8 cellular contexts compared by ENCODE assay signal in the genomic region with DNA sequence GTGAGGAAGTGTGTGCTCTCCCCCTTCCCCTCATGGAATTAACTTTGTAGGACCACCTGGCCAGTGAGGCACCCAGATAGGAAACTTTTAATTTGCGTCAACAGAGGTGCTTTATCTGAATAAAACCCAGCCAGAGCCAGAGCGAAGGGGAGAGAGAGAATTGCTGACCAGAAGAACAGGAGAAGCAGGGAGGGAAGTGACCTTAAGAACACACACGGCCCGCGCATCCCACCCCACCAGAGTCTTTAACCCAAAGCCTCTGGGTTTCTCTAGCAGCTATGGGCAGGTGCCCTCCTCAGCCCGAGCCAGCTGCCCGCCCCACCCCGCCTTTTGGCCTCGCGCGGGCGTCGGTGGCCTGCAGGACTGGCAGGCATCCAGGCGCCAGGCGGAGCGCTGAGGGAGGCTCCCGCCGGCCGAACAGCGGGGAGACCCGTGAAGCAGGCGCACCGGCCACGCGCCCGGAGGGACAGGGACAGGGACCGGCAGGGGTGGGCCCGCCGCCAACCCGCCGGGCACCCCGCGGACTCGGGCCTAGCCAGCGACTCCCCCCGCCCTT. TPM values are rescaled to one million over a fixed set of nuclear protein-coding genes. Genes with fewer than 3 reads are reported as not detected.
DNase-seq lines count a peak whose midpoint lies in the region; ATAC-seq and TF ChIP-seq lines count a peak whose summit lies in the region.

No MANE protein-coding gene starts in this region.

- no peaks in the 10 kb centered on the region for H3K9me1 ChIP-seq in IMR-90 (ENCODE audit: insufficient read depth, low read length)

- peak overlapping the region; percentile 55 to 93; a peak in 2 of 4 replicates for H4K8ac ChIP-seq in IMR-90 (ENCODE audit: low read depth in 2 of 2, low read length in 2 of 2)

- peak overlapping the region; percentile 94 for H2BK120ac ChIP-seq in IMR-90 (ENCODE audit: low read depth, low read length)

- ATAC-seq in GM21723 (IDR thresholded peaks at IDR 0.05; ENCODE audit: unreplicated experiment) (peak; percentile 37), IMR-90 (ENCODE audit: low read depth) (peak; percentile 65)

- H2BK20ac ChIP-seq in IMR-90 (ENCODE audit: low read depth, low read length) = 0 out of 2 replicates have a peak overlapping the region, but pooled peaks have one; percentile 16

- H3K27ac ChIP-seq in IMR-90 (ENCODE audit: insufficient read depth, low read length) (peak overlapping the region; percentile 94), SJCRH30 (peak overlapping the region; percentile 96)

- POLR2A ChIA-PET in IMR-90 (lab: Charles Lee; ENCODE audit: unreplicated experiment) = interaction anchor here (0.6 to 1.5 kb wide), 2 partner anchors 7 to 13 kb away, joined by 3 to 6 read pairs; no protein-coding TSS in a partner anchor

- no TSS peak for BruUV-seq in IMR-90 (replicated peaks; lab: Mats Ljungman, UMichigan)

- peak overlapping the region; percentile 96 for H3K4ac ChIP-seq in IMR-90 (ENCODE audit: low read depth, low read length)

- WGBS in IMR-90 (ENCODE audit: extremely low coverage in 2 of 2, insufficient read length in 1 of 2), 2 experiments = 2% methylated on average over 15 of the region's 36 CpGs; no CpG with 5 or more reads in 1 of the 2 experiments

- dilution Hi-C loops in IMR-90 (cut with HindIII; ENCODE audit: low sequenced_read_pairs, unreplicated experiment) = no loop called here

- H4K91ac ChIP-seq in IMR-90 (ENCODE audit: insufficient read depth, low read depth, low read length) = peak overlapping the region; percentile 76

- intact Hi-C loops in IMR-90 (cut with micrococcal nuclease) = loop anchor here (1.0 kb wide), 1 partner anchor 48 kb away; no protein-coding TSS in a partner anchor

- H3K14ac ChIP-seq in IMR-90 (replicated peaks; ENCODE audit: low read depth, low read length) = peak overlapping the region; percentile 84; the same call in 1 of the 2 replicates

- H4K5ac ChIP-seq in IMR-90 (ENCODE audit: low read depth, low read length) = peak overlapping the region; percentile 10; the same call in 1 of the 2 replicates

- peak overlapping the region; percentile 92 for H2BK5ac ChIP-seq in IMR-90 (ENCODE audit: low read depth, low read length, poor library complexity, severe bottlenecking)

- H3K4me2 ChIP-seq in IMR-90 (ENCODE audit: low read depth, low read length) = peak overlapping the region; percentile 89

- CTCF ChIA-PET in IMR-90 (lab: Yijun Ruan, JAX) = no interaction called here

- TF ChIP-seq RAD21 in IMR-90 (IDR thresholded peaks at IDR 0.05; ENCODE audit: low read length) = 0 out of 2 replicates have a peak, but pooled peaks have one; percentile 11

- no peaks in the 10 kb centered on the region for H4K20me1 ChIP-seq in IMR-90 (ENCODE audit: insufficient read depth, low read length)

- H2BK15ac ChIP-seq in IMR-90 (ENCODE audit: low read depth, low read length) = peak overlapping the region; percentile 80; the same call in 2 of the 3 replicates

- H3K27me3 ChIP-seq in IMR-90 (ENCODE audit: control insufficient read depth, insufficient read depth, low read length) (no peaks in the 10 kb centered on the region), SJCRH30 (no peaks in the 10 kb centered on the region), iPS-15b (ENCODE audit: control insufficient read depth, insufficient read depth, low read length) (peaks cover 8% of the 10 kb centered on the region)

- peaks cover 12 to 28% of the 10 kb centered on the region in 2 experiments; a peak in 3 of 4 replicates for H3K79me1 ChIP-seq in IMR-90 (ENCODE audit: low read depth in 1 of 2, low read length in 2 of 2)

- 0 out of 2 replicates have a peak overlapping the region, but pooled peaks have one; percentile 1 for H3K18ac ChIP-seq in IMR-90 (ENCODE audit: low read depth, low read length)

- H3K23ac ChIP-seq in IMR-90 (ENCODE audit: low read depth, low read length) = peak overlapping the region; percentile 88

- in situ Hi-C loops in IMR-90 (cut with MboI; ENCODE audit: low sequenced_read_pairs) = no loop called here

- H3K9me3 ChIP-seq in IMR-90 (ENCODE audit: control insufficient read depth, insufficient read depth, low read length) = no peaks in the 10 kb centered on the region
- H3K9me3 ChIP-seq in SJCRH30 (replicated peaks) = no peaks in the 10 kb centered on the region
- H3K9me3 ChIP-seq in iPS-15b (ENCODE audit: control insufficient read depth, insufficient read depth, low read length) = no peaks in the 10 kb centered on the region

- H2AK5ac ChIP-seq in IMR-90 (ENCODE audit: low read depth, low read length) = peak overlapping the region; percentile 67

- TF ChIP-seq CTCF in IMR-90 (conservative IDR thresholded peaks at IDR 0.05; ENCODE audit: low read depth, low read length) = no peak

- peak overlapping the region; percentile 72 for H3K4me3 ChIP-seq in IMR-90 (ENCODE audit: insufficient read depth, low read depth, low read length)
- peak overlapping the region; percentile 96 for H3K4me3 ChIP-seq in SJCRH30
- peak overlapping the region; percentile 63 for H3K4me3 ChIP-seq in iPS-15b (ENCODE audit: low read depth, low read length)

- peak; percentile 56 for DNase-seq in NCI-H82 (lab: John Stamatoyannopoulos, UW)
- no peak for DNase-seq in NCI-H82 treated with DMSO at 0.1 percent for 48 hours (lab: John Stamatoyannopoulos, UW; ENCODE audit: unreplicated experiment)
- peak; percentile 53 for DNase-seq in IMR-90
- peak; percentile 79 to 83 for DNase-seq in SJCRH30
- DNase-seq in brain pericyte (ENCODE audit: low read depth, low spot score) = peak; percentile 25
- DNase-seq in retina = peak; percentile 86

- H3K4me1 ChIP-seq in IMR-90 (ENCODE audit: control insufficient read depth, insufficient read depth, low read length) (no peaks in the 10 kb centered on the region), SJCRH30 (peaks cover 4% of the 10 kb centered on the region; the same call in 1 of the 2 replicates), iPS-15b (ENCODE audit: control insufficient read depth, insufficient read depth, low read length) (no peaks in the 10 kb centered on the region)

- peak overlapping the region; percentile 58; the same call in 1 of the 2 replicates for H3K56ac ChIP-seq in IMR-90 (ENCODE audit: extremely low read depth, insufficient read depth, low read length)

- TF ChIP-seq POLR2A in IMR-90 (IDR thresholded peaks at IDR 0.05; ENCODE audit: low read depth, low read length) = 0 out of 2 replicates have a peak, but pooled peaks have one; percentile 56

- H3K9ac ChIP-seq in IMR-90 (ENCODE audit: low read depth, low read length) (peak overlapping the region; percentile 92), iPS-15b (ENCODE audit: low read depth, low read length) (peak overlapping the region; percentile 61)

- peak overlapping the region; percentile 95 for H2AK9ac ChIP-seq in IMR-90 (replicated peaks; ENCODE audit: low read depth, low read length, poor library complexity)

- H2AFZ ChIP-seq in IMR-90 (replicated peaks; ENCODE audit: low read length, poor library complexity) = peak overlapping the region; percentile 96

- H3K36me3 ChIP-seq in IMR-90 (ENCODE audit: control insufficient read depth, insufficient read depth, low read length) (peaks cover 2% of the 10 kb centered on the region; the same call in 1 of the 2 replicates), SJCRH30 (no peaks in the 10 kb centered on the region), iPS-15b (ENCODE audit: control insufficient read depth, insufficient read depth, low read length) (no peaks in the 10 kb centered on the region)

TF ChIP-seq in IMR-90, 13 proteins besides CTCF, POLR2A, EP300 and RAD21:
- TF ChIP-seq BHLHE40 (IDR thresholded peaks at IDR 0.05; ENCODE audit: low read depth, low read length) (no peak), MAZ (IDR thresholded peaks at IDR 0.05; ENCODE audit: borderline replicate concordance, low read depth, low read length) (0 out of 2 replicates have a peak, but pooled peaks have one; percentile 25), SMC3 (IDR thresholded peaks at IDR 0.05; ENCODE audit: low read depth, low read length) (peak; percentile 9; the same call in 1 of the 2 replicates), MXI1 (IDR thresholded peaks at IDR 0.05; ENCODE audit: borderline replicate concordance, low read depth, low read length) (peak; percentile 56; the same call in 1 of the 2 replicates)
- TF ChIP-seq, protein P1, sequence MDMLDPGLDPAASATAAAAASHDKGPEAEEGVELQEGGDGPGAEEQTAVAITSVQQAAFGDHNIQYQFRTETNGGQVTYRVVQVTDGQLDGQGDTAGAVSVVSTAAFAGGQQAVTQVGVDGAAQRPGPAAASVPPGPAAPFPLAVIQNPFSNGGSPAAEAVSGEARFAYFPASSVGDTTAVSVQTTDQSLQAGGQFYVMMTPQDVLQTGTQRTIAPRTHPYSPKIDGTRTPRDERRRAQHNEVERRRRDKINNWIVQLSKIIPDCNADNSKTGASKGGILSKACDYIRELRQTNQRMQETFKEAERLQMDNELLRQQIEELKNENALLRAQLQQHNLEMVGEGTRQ (IDR thresholded peaks at IDR 0.05; ENCODE audit: low read depth, low read length) = no peak

RNA-seq across cellular contexts. Expression of gene ERAP1, which starts 0.6 kb away (rescaled TPM):
- total RNA-seq in IMR-90 (2012; rRNA removed) = 17.8 and 22.2 TPM in 2 replicates
- polyA plus RNA-seq in IMR-90 (2012; rRNA removed) = 24.2 and 27.2 TPM in 2 replicates
- 6.1 and 12.0 TPM in 2 replicates for polyA plus RNA-seq in IMR-90 (2012; cell fraction: cytosol; rRNA removed)
- 10.4 and 31.9 TPM in 2 replicates for polyA plus RNA-seq in IMR-90 (2012; cell fraction: nucleus; rRNA removed; ENCODE audit: low replicate concordance)
- 7.9 and 8.5 TPM in 2 replicates for total RNA-seq in SJCRH30 (2014; rRNA removed; shearing (Covaris generic))
